Comparison of ENCODE assay signal across 7 cellular contexts in genomic region chr15:66293419-66294156, GRCh38. TPM values are rescaled to one million over a fixed set of nuclear protein-coding genes. Genes with fewer than 3 reads are reported as not detected.
DNase-seq lines count a peak whose midpoint lies in the region; ATAC-seq and TF ChIP-seq lines count a peak whose summit lies in the region.

DIS3L (plus strand) TSS chr15:66293568; CDS start chr15:66293597, 29 bp downstream.

- H3K27ac Mint-ChIP-seq in chondrocyte (ENCODE audit: unreplicated experiment): peak within 1 kb of the TSS; percentile 87

- ATAC-seq in GM18498 (IDR thresholded peaks at IDR 0.05; ENCODE audit: unreplicated experiment) (peak; percentile 69), HG02610 (IDR thresholded peaks at IDR 0.05; ENCODE audit: unreplicated experiment) (peak; percentile 71), left colon (peak; percentile 87)

- H3K4me3 Mint-ChIP-seq in chondrocyte (ENCODE audit: unreplicated experiment): peak within 1 kb of the TSS; percentile 77

- peak; percentile 12 for TF ChIP-seq CTCF in chondrocyte (IDR thresholded peaks at IDR 0.05)

- H3K36me3 Mint-ChIP-seq in chondrocyte (ENCODE audit: low read depth): no peaks in the 10 kb centered on the region

- H3K9me3 Mint-ChIP-seq in chondrocyte (ENCODE audit: low read depth): no peaks in the 10 kb centered on the region

- intact Hi-C loops in left colon (cut with DNase I, micrococcal nuclease): no loop called here

- H3K27me3 Mint-ChIP-seq in chondrocyte (ENCODE audit: low read depth): no peaks in the 10 kb centered on the region

- DNase-seq in NCI-H1105 treated with DMSO at 0.1 percent for 48 hours (lab: John Stamatoyannopoulos, UW) (peak; percentile 76), chondrocyte (ENCODE audit: low spot score) (peak; percentile 88), left colon (peak; percentile 49 to 78)
- peak; percentile 69 for DNase-seq in activated CD4-positive, CD25-positive, alpha-beta regulatory T cell treated with anti-CD3 and anti-CD28 coated beads, Interleukin-2, amount 50 U/mL, for 72 hours
- DNase-seq in stimulated activated CD4-positive, alpha-beta T cell treated with anti-CD3 and anti-CD28 coated beads, Interleukin-2, amount 100 ng/mL, for 24 hours: peak; percentile 62 to 72

- peaks cover 21% of the 10 kb centered on the region for H3K4me1 Mint-ChIP-seq in chondrocyte (ENCODE audit: low read depth)

RNA-seq across cellular contexts. Expression of gene DIS3L, which starts in this region (rescaled TPM):
- total RNA-seq in chondrocyte (18.6 to 26.1 TPM (median 18.9 TPM) in 3 replicates), left colon (10 to 100 TPM; 20.1 to 24.4 TPM)

Comparison
In these comparisons a context has a peak if more than half of its experiments do, and no peak if none do; other contexts are left out.
1. Peak in every context shown above with its lines: DNase-seq and ATAC-seq.